ENCODE assay signal across 18 cellular contexts in genomic region chr1:109386054-109386717, GRCh38. TPM values are rescaled to one million over a fixed set of nuclear protein-coding genes. Genes with fewer than 3 reads are reported as not detected.
DNase-seq lines count a peak whose midpoint lies in the region; ATAC-seq and TF ChIP-seq lines count a peak whose summit lies in the region.
"Had no signal": no experiment of that assay in that cellular context is flagged by ENCODE, and none has a peak within 500 bp of the region (broad histone marks: within the 10 kb centered on the region; RNA-seq: fewer than 3 reads in every experiment).

No MANE protein-coding gene starts in this region.

- H3K4me1 ChIP-seq in right atrium auricular region (peaks cover 0 to 88% of the 10 kb centered on the region in 2 donors), prostate gland (replicated peaks) (no peaks in the 10 kb centered on the region), upper lobe of right lung (peaks cover 68% of the 10 kb centered on the region), uterus (peaks cover 0 to 11% of the 10 kb centered on the region in 2 donors), ovary (ENCODE audit: insufficient read depth) (no peaks in the 10 kb centered on the region)
- H3K4me1 ChIP-seq: parathyroid adenoma had no signal

- TF ChIP-seq EP300 in ovary (IDR thresholded peaks at IDR 0.05), result no peak

- ATAC-seq in Right ventricle myocardium superior (ENCODE audit: poor library complexity), result no peak
- ATAC-seq in upper lobe of right lung, result no peak

- H3K27ac Mint-ChIP-seq in chondrocyte (ENCODE audit: unreplicated experiment), result peak overlapping the region; percentile 17
- H3K27ac Mint-ChIP-seq: activated naive CD4-positive, alpha-beta T cell treated with anti-CD3 and anti-CD28 coated beads, Interleukin-2, amount 50 U/mL, for 24 hours had no signal

- H3K27me3 Mint-ChIP-seq in chondrocyte (ENCODE audit: low read depth), result no peaks in the 10 kb centered on the region

- H3K4me3 ChIP-seq in right atrium auricular region (no peak overlapping the region), prostate gland (no peak overlapping the region), upper lobe of right lung (no peak overlapping the region), uterus (no peak overlapping the region), ovary (no peak overlapping the region)

- no peaks in the 10 kb centered on the region for H3K36me3 ChIP-seq in right atrium auricular region
- no peaks in the 10 kb centered on the region for H3K36me3 ChIP-seq in prostate gland
- H3K36me3 ChIP-seq in upper lobe of right lung, result no peaks in the 10 kb centered on the region
- no peaks in the 10 kb centered on the region for H3K36me3 ChIP-seq in uterus
- H3K36me3 ChIP-seq in ovary, result no peaks in the 10 kb centered on the region

- no peaks in the 10 kb centered on the region for H3K36me3 Mint-ChIP-seq in chondrocyte (ENCODE audit: low read depth)
- H3K36me3 Mint-ChIP-seq: activated naive CD4-positive, alpha-beta T cell treated with anti-CD3 and anti-CD28 coated beads, Interleukin-2, amount 50 U/mL, for 24 hours; CD4-positive, alpha-beta memory T cell had no signal

- peak overlapping the region; percentile 67 to 93 for H3K27ac ChIP-seq in right atrium auricular region
- peak overlapping the region; percentile 2 to 12 for H3K27ac ChIP-seq in prostate gland
- peak overlapping the region; percentile 32 for H3K27ac ChIP-seq in upper lobe of right lung
- H3K27ac ChIP-seq in uterus, result peak overlapping the region in 1 of 2 donors; percentile 45
- no peak overlapping the region for H3K27ac ChIP-seq in ovary
- H3K27ac ChIP-seq: HL-60, parathyroid adenoma had no signal

- TF ChIP-seq POLR2A in prostate gland (IDR thresholded peaks at IDR 0.05), result no peak
- no peak for TF ChIP-seq POLR2A in uterus (IDR thresholded peaks at IDR 0.05)
- TF ChIP-seq POLR2A in ovary (IDR thresholded peaks at IDR 0.05), result no peak

- H3K9me3 Mint-ChIP-seq in chondrocyte (ENCODE audit: low read depth), result peaks cover 9% of the 10 kb centered on the region
- H3K9me3 Mint-ChIP-seq: activated naive CD4-positive, alpha-beta T cell treated with anti-CD3 and anti-CD28 coated beads, Interleukin-2, amount 50 U/mL, for 24 hours; CD4-positive, alpha-beta memory T cell had no signal

- intact Hi-C loops in Right ventricle myocardium superior (cut with DNase I), result no loop called here
- intact Hi-C loops in prostate gland (cut with DNase I), result no loop called here
- intact Hi-C loops in upper lobe of right lung (cut with DNase I), result no loop called here
- intact Hi-C loops in uterus (cut with DNase I; ENCODE audit: low total_unique reads), result no loop called here
- intact Hi-C loops in ovary (cut with DNase I), result no loop called here

- TF ChIP-seq CTCF in right atrium auricular region (IDR thresholded peaks at IDR 0.05) (no peak), chondrocyte (IDR thresholded peaks at IDR 0.05) (no peak), prostate gland (IDR thresholded peaks at IDR 0.05) (no peak), upper lobe of right lung (IDR thresholded peaks at IDR 0.05) (no peak), uterus (IDR thresholded peaks at IDR 0.05) (no peak), ovary (IDR thresholded peaks at IDR 0.05) (no peak)

- DNase-seq in right atrium auricular region (ENCODE audit: low spot score) (no peak), Right ventricle myocardium superior (no peak), chondrocyte (ENCODE audit: low spot score) (no peak), prostate gland (ENCODE audit: low spot score) (no peak), upper lobe of right lung (no peak), uterus (no peak), middle frontal gyrus (ENCODE audit: extremely low spot score, low spot score) (no peak), ovary (no peak)
- DNase-seq: activated CD4-positive, alpha-beta T cell treated with anti-CD3 and anti-CD28 coated beads, Interleukin-2, amount 50 U/mL, for 1 hour; activated T-cell treated with anti-CD3 and anti-CD28 coated beads for 4 hours; CD4-positive, alpha-beta memory T cell; erythroblast; H7; NK-92 treated with Interleukin-12 subunit alpha and Interleukin-12 subunit beta, amount 100 ng/mL, for 24 hours; RPMI8226 had no signal

- 93% methylated on average over 2 of the region's 2 CpGs for WGBS in prostate gland
- 91 to 96% (median 92%) methylated on average over 2 of the region's 2 CpGs for WGBS in ovary, 3 donors

- H3K27me3 ChIP-seq in right atrium auricular region (no peaks in the 10 kb centered on the region), prostate gland (replicated peaks; ENCODE audit: insufficient read depth) (no peaks in the 10 kb centered on the region), upper lobe of right lung (no peaks in the 10 kb centered on the region), uterus (no peaks in the 10 kb centered on the region), ovary (no peaks in the 10 kb centered on the region)

- no peak overlapping the region for H3K4me3 Mint-ChIP-seq in chondrocyte (ENCODE audit: unreplicated experiment)
- H3K4me3 Mint-ChIP-seq: activated naive CD4-positive, alpha-beta T cell treated with anti-CD3 and anti-CD28 coated beads, Interleukin-2, amount 50 U/mL, for 24 hours; CD4-positive, alpha-beta memory T cell had no signal

- peaks cover 73% of the 10 kb centered on the region for H3K4me1 Mint-ChIP-seq in chondrocyte (ENCODE audit: low read depth)
- H3K4me1 Mint-ChIP-seq: activated naive CD4-positive, alpha-beta T cell treated with anti-CD3 and anti-CD28 coated beads, Interleukin-2, amount 50 U/mL, for 24 hours; CD4-positive, alpha-beta memory T cell had no signal

- H3K9me3 ChIP-seq in right atrium auricular region, result no peaks in the 10 kb centered on the region
- H3K9me3 ChIP-seq in prostate gland, result no peaks in the 10 kb centered on the region
- no peaks in the 10 kb centered on the region for H3K9me3 ChIP-seq in upper lobe of right lung
- H3K9me3 ChIP-seq in uterus, result no peaks in the 10 kb centered on the region
- no peaks in the 10 kb centered on the region for H3K9me3 ChIP-seq in ovary

RNA-seq across cellular contexts. Expression of gene SORT1, which starts 11.5 kb away (rescaled TPM):
- 100 to 1,000 TPM; 114 to 120 TPM for total RNA-seq in right atrium auricular region
- 127 TPM for total RNA-seq in Right ventricle myocardium superior
- total RNA-seq in chondrocyte, result 84.1 to 107 TPM (median 107 TPM) in 3 replicates
- total RNA-seq in prostate gland, result 100 to 1,000 TPM in 1 of 2 donors, 10 to 100 TPM in 1; 34.0 to 164 TPM
- total RNA-seq in upper lobe of right lung, result 183 TPM
- total RNA-seq in uterus, result 10 to 100 TPM; 20.2 to 43.4 (median 27.9) TPM
- 10 to 100 TPM in 4 of 7 donors, 1 to 10 TPM in 3; 4.3 to 37.0 (median 16.0) TPM for total RNA-seq in ovary
- polyA plus RNA-seq in ovary, result 10 to 100 TPM in 1 of 2 donors, 1 to 10 TPM in 1; 7.9 to 32.2 TPM
- polyA plus RNA-seq: CD4-positive, alpha-beta memory T cell had no signal

RNA-seq across cellular contexts. Expression of gene PSMA5, which starts 40.1 kb away (rescaled TPM):
- total RNA-seq in right atrium auricular region (10 to 100 TPM; 19.8 to 27.6 TPM), Right ventricle myocardium superior (56.8 TPM), chondrocyte (80.2 to 90.5 TPM (median 84.3 TPM) in 3 replicates), prostate gland (10 to 100 TPM; 24.6 to 31.8 TPM), upper lobe of right lung (67.8 TPM), uterus (10 to 100 TPM; 12.6 to 65.8 (median 40.7) TPM), ovary (10 to 100 TPM; 19.4 to 52.0 (median 42.2) TPM)
- 10 to 100 TPM; 37.7 to 38.1 TPM for polyA plus RNA-seq in ovary

Comparison
In these comparisons a context has a peak if more than half of its experiments do, and no peak if none do; other contexts are left out.
1. H3K27ac ChIP-seq: peak in right atrium auricular region (2 of 2), prostate gland (2 of 2) and upper lobe of right lung (single experiment); none in ovary (0 of 2).